In the genomic region with DNA sequence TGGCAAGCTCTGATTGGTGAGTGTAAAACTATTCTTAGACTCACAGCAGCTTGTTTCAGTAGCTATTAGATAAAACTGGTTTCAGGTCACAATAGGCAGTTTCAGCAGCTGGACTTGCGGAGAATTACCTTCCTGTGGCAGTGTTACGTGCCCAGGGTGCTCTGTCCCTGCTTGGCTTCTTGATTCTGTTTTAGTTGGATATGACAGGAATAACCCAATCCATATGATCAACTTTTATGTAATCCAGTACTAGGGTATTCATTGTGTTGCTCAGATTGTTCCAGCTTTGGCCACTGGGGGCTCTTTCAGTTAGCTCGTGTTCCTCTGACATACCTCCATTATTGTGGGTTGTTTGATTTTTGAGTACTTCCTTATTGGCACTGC, we compare ENCODE assay signal across 8 cellular contexts. TPM values are rescaled to one million over a fixed set of nuclear protein-coding genes. Genes with fewer than 3 reads are reported as not detected.
A peak's percentile ranks its signal among the peaks of the same experiment; 100 is the strongest.
DNase-seq lines count a peak whose midpoint lies in the region; ATAC-seq, FAIRE-seq and TF ChIP-seq lines count a peak whose summit lies in the region.

No MANE protein-coding gene starts in this region.

- no peaks in the 10 kb centered on the region for H3K9me3 ChIP-seq in CD8-positive, alpha-beta T cell (ENCODE audit: low read length)
- H3K9me3 ChIP-seq in keratinocyte (ENCODE audit: control insufficient read depth, low read depth, low read length): no peaks in the 10 kb centered on the region
- no peaks in the 10 kb centered on the region for H3K9me3 ChIP-seq in prostate gland

- intact Hi-C loops in CD8-positive, alpha-beta T cell (cut with DNase I, micrococcal nuclease): loop anchor here (2.0 kb wide), 3 partner anchors 17 to 43 kb away; partner anchors contain the start of gene INPP4A (in 1 of the 2)
- intact Hi-C loops in prostate gland (cut with DNase I): no loop called here

- H3K4me2 ChIP-seq in keratinocyte (ENCODE audit: control insufficient read depth, extremely low read depth, insufficient read depth, low read depth, low read length): no peak overlapping the region

- peaks cover 95% of the 10 kb centered on the region for H3K4me1 ChIP-seq in CD8-positive, alpha-beta T cell (ENCODE audit: insufficient read depth, low read length)
- H3K4me1 ChIP-seq in keratinocyte (ENCODE audit: control insufficient read depth, extremely low read depth, insufficient read depth, low read length): peaks cover 7% of the 10 kb centered on the region
- no peaks in the 10 kb centered on the region for H3K4me1 ChIP-seq in prostate gland (replicated peaks)

- H3K9ac ChIP-seq in keratinocyte (ENCODE audit: control insufficient read depth, extremely low read depth, insufficient read depth, low read length): no peak overlapping the region

- no peak for FAIRE-seq in keratinocyte (lab: Jason Lieb, UNC)

- H3K27me3 Mint-ChIP-seq in CD8-positive, alpha-beta T cell (ENCODE audit: low read depth): no peaks in the 10 kb centered on the region
- no peaks in the 10 kb centered on the region for H3K27me3 Mint-ChIP-seq in activated T-helper 17 cell treated with anti-CD3 and anti-CD28 coated beads, Interleukin-2, amount 50 U/mL, for 72 hours

- peak in 5 of 7 experiments; percentile 31 to 67 (median 58) for DNase-seq in CD8-positive, alpha-beta T cell
- DNase-seq in NCI-H460 (ENCODE audit: extremely low read depth, low read depth): peak; percentile 9
- no peak for DNase-seq in keratinocyte (ENCODE audit: low read depth, low spot score)
- DNase-seq in prostate gland (ENCODE audit: low spot score): no peak
- no peak for DNase-seq in AG08396 (ENCODE audit: low spot score)

- no peaks in the 10 kb centered on the region for H3K27me3 ChIP-seq in CD8-positive, alpha-beta T cell (ENCODE audit: insufficient read depth, low read length)
- H3K27me3 ChIP-seq in keratinocyte (ENCODE audit: control insufficient read depth, extremely low read depth, insufficient read depth, low read length) (no peaks in the 10 kb centered on the region), prostate gland (replicated peaks; ENCODE audit: insufficient read depth) (no peaks in the 10 kb centered on the region)

- dilution Hi-C loops in keratinocyte (cut with MboI; ENCODE audit: extremely low pct_ligation_motif_present, low sequenced_read_pairs): no loop called here

- peaks cover 96% of the 10 kb centered on the region for H3K4me1 Mint-ChIP-seq in CD8-positive, alpha-beta T cell (ENCODE audit: low read depth)
- peaks cover 62% of the 10 kb centered on the region for H3K4me1 Mint-ChIP-seq in activated T-helper 17 cell treated with anti-CD3 and anti-CD28 coated beads, Interleukin-2, amount 50 U/mL, for 72 hours

- no peak overlapping the region for H3K27ac ChIP-seq in CD8-positive, alpha-beta T cell (ENCODE audit: low read depth, low read length)
- no peak overlapping the region for H3K27ac ChIP-seq in keratinocyte (ENCODE audit: control insufficient read depth, insufficient read depth, low read length)
- H3K27ac ChIP-seq in prostate gland: no peak overlapping the region

- H3K9me1 ChIP-seq in keratinocyte (ENCODE audit: control insufficient read depth, extremely low read depth, insufficient read depth, low read length): no peaks in the 10 kb centered on the region

- H3K36me3 ChIP-seq in CD8-positive, alpha-beta T cell (ENCODE audit: insufficient read depth, low read length): no peaks in the 10 kb centered on the region
- H3K36me3 ChIP-seq in keratinocyte (ENCODE audit: control insufficient read depth in 2 of 2, extremely low read depth in 1 of 2, insufficient read depth in 2 of 2, low read length in 2 of 2) (peaks cover 0 to 2% of the 10 kb centered on the region in 2 experiments), prostate gland (no peaks in the 10 kb centered on the region)

- no peak overlapping the region for H3K4me3 ChIP-seq in CD8-positive, alpha-beta T cell (ENCODE audit: low read depth, low read length)
- H3K4me3 ChIP-seq in keratinocyte (ENCODE audit: control insufficient read depth in 2 of 3, extremely low read depth in 1 of 3, insufficient read depth in 2 of 3, low read depth in 1 of 3, low read length in 3 of 3): no peak overlapping the region
- H3K4me3 ChIP-seq in prostate gland: no peak overlapping the region

- H2AFZ ChIP-seq in keratinocyte (ENCODE audit: control insufficient read depth, low read length): no peak overlapping the region

- peaks cover 28% of the 10 kb centered on the region for H3K36me3 Mint-ChIP-seq in CD8-positive, alpha-beta T cell
- H3K36me3 Mint-ChIP-seq in activated T-helper 17 cell treated with anti-CD3 and anti-CD28 coated beads, Interleukin-2, amount 50 U/mL, for 72 hours (ENCODE audit: low read depth): no peaks in the 10 kb centered on the region

- POLR2A ChIA-PET in CD8-positive, alpha-beta T cell (lab: Charles Lee): interaction anchor here (0.5 to 0.9 kb wide), 3 partner anchors 22 to 1990 kb away, joined by 3 read pairs; no protein-coding TSS in a partner anchor

- H3K27ac Mint-ChIP-seq in CD8-positive, alpha-beta T cell: peak overlapping the region; percentile 84
- H3K27ac Mint-ChIP-seq in activated T-helper 17 cell treated with anti-CD3 and anti-CD28 coated beads, Interleukin-2, amount 50 U/mL, for 72 hours: peak overlapping the region; percentile 81

- peak; percentile 86 for ATAC-seq in CD8-positive, alpha-beta T cell
- ATAC-seq in GM18520 (IDR thresholded peaks at IDR 0.05; ENCODE audit: unreplicated experiment) (peak; percentile 30), HG02884 (IDR thresholded peaks at IDR 0.05; ENCODE audit: unreplicated experiment) (peak; percentile 45)
- ATAC-seq in activated T-helper 17 cell treated with anti-CD3 and anti-CD28 coated beads, Interleukin-2, amount 50 U/mL, for 72 hours (replicated peaks): peak; percentile 20

- CTCF ChIA-PET in CD8-positive, alpha-beta T cell (lab: Charles Lee): interaction anchor here (0.6 to 8.2 kb wide), 20 partner anchors 9 to 134 kb away, joined by 3 to 52 read pairs (median 5); no protein-coding TSS in a partner anchor

- TF ChIP-seq POLR2A in prostate gland (IDR thresholded peaks at IDR 0.05): no peak

- TF ChIP-seq CTCF in CD8-positive, alpha-beta T cell (IDR thresholded peaks at IDR 0.05): peak; percentile 71
- peak; percentile 35 to 70 (median 46) for TF ChIP-seq CTCF in keratinocyte (optimal IDR thresholded peaks at IDR 0.05 in 1 of 3, IDR thresholded peaks at IDR 0.05 in 1 of 3, conservative IDR thresholded peaks at IDR 0.05 in 1 of 3; ENCODE audit: extremely low read depth in 1 of 3, insufficient read depth in 2 of 3, low read length in 3 of 3)
- TF ChIP-seq CTCF in prostate gland (IDR thresholded peaks at IDR 0.05): peak in 2 of 4 experiments; percentile 37 to 38

- H3K9me3 Mint-ChIP-seq in CD8-positive, alpha-beta T cell: no peaks in the 10 kb centered on the region
- no peaks in the 10 kb centered on the region for H3K9me3 Mint-ChIP-seq in activated T-helper 17 cell treated with anti-CD3 and anti-CD28 coated beads, Interleukin-2, amount 50 U/mL, for 72 hours

- H3K4me3 Mint-ChIP-seq in CD8-positive, alpha-beta T cell: peak overlapping the region; percentile 47
- peak overlapping the region; percentile 38 for H3K4me3 Mint-ChIP-seq in activated T-helper 17 cell treated with anti-CD3 and anti-CD28 coated beads, Interleukin-2, amount 50 U/mL, for 72 hours

- 71% methylated on average over 3 of the region's 3 CpGs for WGBS in prostate gland

- peaks cover 10% of the 10 kb centered on the region for H3K79me2 ChIP-seq in keratinocyte (ENCODE audit: control insufficient read depth, insufficient read depth, low read length)

- H4K20me1 ChIP-seq in keratinocyte (ENCODE audit: control insufficient read depth, extremely low read depth, insufficient read depth, low read length): no peaks in the 10 kb centered on the region

RNA-seq across cellular contexts. Expression of gene INPP4A, which starts 43.1 kb away (rescaled TPM):
- total RNA-seq in CD8-positive, alpha-beta T cell: 10 to 100 TPM; 60.3 to 67.5 TPM
- total RNA-seq in NCI-H460 (2014; rRNA removed; shearing (Covaris generic)): 15.0 and 16.7 TPM in 2 replicates
- 18.2 and 29.6 TPM in 2 replicates for polyA plus RNA-seq in NCI-H460 (2014; cell fraction: nucleus; rRNA removed)
- 10 to 100 TPM; 66.4 to 74.8 TPM for total RNA-seq in activated T-helper 17 cell treated with anti-CD3 and anti-CD28 coated beads, Interleukin-2, amount 50 U/mL, for 72 hours
- 10.7 to 15.4 TPM (median 11.5 TPM) in 3 replicates for polyA plus RNA-seq in keratinocyte
- polyA plus RNA-seq in keratinocyte (2011; ENCODE audit: low read depth): 4.7 TPM
- 9.6 and 12.8 TPM in 2 replicates for polyA plus RNA-seq in keratinocyte (2011; cell fraction: cytosol; rRNA removed)
- 28.0 and 30.5 TPM in 2 replicates for polyA plus RNA-seq in keratinocyte (2011; cell fraction: nucleus; rRNA removed)
- 4.6 and 9.8 TPM in 2 replicates for polyA plus RNA-seq in keratinocyte (2012; ENCODE audit: low replicate concordance)
- polyA minus RNA-seq in keratinocyte: 45.4 to 48.5 TPM (median 47.6 TPM) in 3 replicates
- polyA minus RNA-seq in keratinocyte (2011; cell fraction: cytosol; rRNA and poly(A)+ RNA removed): 22.1 TPM
- 44.6 and 53.4 TPM in 2 replicates for polyA minus RNA-seq in keratinocyte (2011; cell fraction: nucleus; rRNA and poly(A)+ RNA removed)
- 10 to 100 TPM; 12.9 to 49.8 TPM for total RNA-seq in prostate gland

Comparison
In these comparisons a context has a peak if more than half of its experiments do, and no peak if none do; other contexts are left out.
1. ATAC-seq: peak in every context shown above with its lines; median percentile 86 in CD8-positive, alpha-beta T cell; 45 in HG02884; 30 in GM18520; 20 in activated T-helper 17 cell treated with anti-CD3 and anti-CD28 coated beads, Interleukin-2, amount 50 U/mL, for 72 hours.
2. DNase-seq: peak in CD8-positive, alpha-beta T cell (5 of 7) and NCI-H460 (single experiment); none in keratinocyte (single experiment), prostate gland (single experiment) and AG08396 (single experiment).